Comparison of ENCODE assay signal across 16 cellular contexts in the genomic region with DNA sequence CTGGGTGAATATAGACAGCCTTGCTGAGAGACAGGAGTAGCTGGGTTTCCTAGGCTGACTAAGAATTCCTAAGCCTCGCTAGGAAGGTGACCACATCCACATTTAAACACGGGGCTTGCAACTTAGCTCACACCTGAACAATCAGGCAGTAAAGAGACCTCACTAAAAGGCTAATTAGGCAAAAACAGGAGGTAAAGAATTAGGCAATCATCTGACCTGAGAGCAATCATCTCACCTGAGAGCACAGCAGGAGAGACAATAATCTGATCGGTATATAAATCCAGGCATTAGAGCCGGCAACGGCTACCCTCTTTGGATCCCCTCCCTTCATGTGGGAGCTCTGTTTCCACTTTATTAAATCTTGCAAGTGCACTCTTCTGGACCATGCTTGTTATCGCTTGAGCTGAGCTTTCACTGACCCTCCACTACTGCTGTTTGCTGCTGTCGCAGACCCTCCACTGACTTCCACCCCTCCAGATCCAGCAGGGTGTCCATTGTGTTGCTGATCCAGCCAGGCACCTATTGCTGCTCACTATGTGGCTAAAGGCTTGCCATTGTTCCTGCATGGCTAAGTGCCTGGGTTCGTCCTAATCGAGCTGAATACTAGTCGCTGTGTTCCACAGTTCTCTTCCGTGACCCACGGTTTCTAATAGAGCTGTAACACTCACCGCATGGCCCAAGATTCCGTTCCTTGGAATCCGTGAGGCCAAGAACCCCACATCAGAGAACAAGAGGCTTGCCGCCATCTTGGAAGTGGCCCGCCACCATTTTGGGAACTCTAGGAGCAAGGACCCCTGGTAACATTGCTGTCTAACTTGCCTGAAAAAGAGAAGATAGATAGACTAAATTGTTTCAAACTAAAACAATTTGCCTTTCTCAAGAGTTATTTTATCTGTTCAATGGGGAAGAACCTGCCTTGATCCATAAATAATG.
"Had no signal": no experiment of that assay in that cellular context is flagged by ENCODE, and none has a peak within 500 bp of the region (broad histone marks: within the 10 kb centered on the region; RNA-seq: fewer than 3 reads in every experiment).

No MANE protein-coding gene starts in this region.

- ATAC-seq: body of pancreas; effector memory CD8-positive, alpha-beta T cell; left colon; pancreas had no signal

- H3K4me1 ChIP-seq: body of pancreas, pancreas had no signal

- H3K27me3 ChIP-seq: body of pancreas, pancreas had no signal

- H3K27ac ChIP-seq: body of pancreas, pancreas, thoracic aorta had no signal

- H3K27me3 Mint-ChIP-seq: central memory CD8-positive, alpha-beta T cell; dendritic cell treated with granulocyte-macrophage colony-stimulating factor and Interleukin-4, amounts not matched to agents 40 ng/mL and 50 ng/mL, for 4 days; effector memory CD8-positive, alpha-beta T cell; memory B cell; stimulated activated naive CD8-positive, alpha-beta T cell treated with anti-CD3 and anti-CD28 coated beads, Interleukin-15, Interleukin-2, amounts not matched to agents 100 ng/mL and 50 ng/mL, for 24 hours had no signal

- DNase-seq: activated CD4-positive, CD25-positive, alpha-beta regulatory T cell treated with anti-CD3 and anti-CD28 coated beads, Interleukin-2, amount 50 U/mL, for 72 hours; activated effector memory CD4-positive, alpha-beta T cell treated with anti-CD3 and anti-CD28 coated beads, Interleukin-2, amount 50 U/mL, for 16 hours; activated T-cell treated with anti-CD3 and anti-CD28 coated beads for 4 hours; amniotic stem cell; body of pancreas; effector memory CD8-positive, alpha-beta T cell; left colon; pancreas; stimulated activated CD4-positive, alpha-beta T cell treated with anti-CD3 and anti-CD28 coated beads, Interleukin-4, amount 100 ng/mL, for 1 hour; stimulated activated CD8-positive, alpha-beta memory T cell treated with anti-CD3 and anti-CD28 coated beads, Interleukin-4, amount 100 ng/mL, for 48 hours had no signal

- H3K27ac Mint-ChIP-seq: dendritic cell treated with granulocyte-macrophage colony-stimulating factor and Interleukin-4, amounts not matched to agents 40 ng/mL and 50 ng/mL, for 4 days; memory B cell; stimulated activated naive CD8-positive, alpha-beta T cell treated with anti-CD3 and anti-CD28 coated beads, Interleukin-15, Interleukin-2, amounts not matched to agents 100 ng/mL and 50 ng/mL, for 24 hours had no signal

- H3K9me3 ChIP-seq: body of pancreas, pancreas, thoracic aorta had no signal

- H3K4me1 Mint-ChIP-seq: memory B cell, neural crest cell had no signal

- H3K4me3 ChIP-seq: body of pancreas, pancreas, thoracic aorta had no signal

- H3K9me3 Mint-ChIP-seq: memory B cell; neural crest cell; stimulated activated naive CD8-positive, alpha-beta T cell treated with anti-CD3 and anti-CD28 coated beads, Interleukin-15, Interleukin-2, amounts not matched to agents 100 ng/mL and 50 ng/mL, for 24 hours had no signal

- H3K36me3 ChIP-seq: pancreas, thoracic aorta had no signal

- H3K4me3 Mint-ChIP-seq: central memory CD8-positive, alpha-beta T cell; dendritic cell treated with granulocyte-macrophage colony-stimulating factor and Interleukin-4, amounts not matched to agents 40 ng/mL and 50 ng/mL, for 4 days; effector memory CD8-positive, alpha-beta T cell; memory B cell; neural crest cell; stimulated activated naive CD8-positive, alpha-beta T cell treated with anti-CD3 and anti-CD28 coated beads, Interleukin-15, Interleukin-2, amounts not matched to agents 100 ng/mL and 50 ng/mL, for 24 hours had no signal
